Comparison of ENCODE assay signal across 27 cellular contexts in genomic region chr6:155265843-155266535, GRCh38. TPM values are rescaled to one million over a fixed set of nuclear protein-coding genes. Genes with fewer than 3 reads are reported as not detected.
A peak's percentile ranks its signal among the peaks of the same experiment; 100 is the strongest.
DNase-seq lines count a peak whose midpoint lies in the region; ATAC-seq, FAIRE-seq and TF ChIP-seq lines count a peak whose summit lies in the region.
"Had no signal": no experiment of that assay in that cellular context is flagged by ENCODE, and none has a peak within 500 bp of the region (broad histone marks: within the 10 kb centered on the region; RNA-seq: fewer than 3 reads in every experiment).

No MANE protein-coding gene starts in this region.

- no peaks in the 10 kb centered on the region; the same call in 2 of the 3 replicates for H3K79me2 ChIP-seq in K562 (ENCODE audit: control insufficient read depth, insufficient read depth, low read length)

- peaks cover 10% of the 10 kb centered on the region for H3K9me1 ChIP-seq in K562 (ENCODE audit: control insufficient read depth, insufficient read depth, low read length)

- TF ChIP-seq CTCF in BJ (IDR thresholded peaks at IDR 0.05; ENCODE audit: insufficient read depth, low read depth, low read length) = peak; percentile 21; the same call in 1 of the 2 replicates
- peak; percentile 20 for TF ChIP-seq CTCF in HFF-Myc (IDR thresholded peaks at IDR 0.05; ENCODE audit: low read depth, low read length, missing control alignments)
- 0 out of 6 replicates have a peak, but pooled peaks of 1 of the 3 experiments have one; percentile 7 for TF ChIP-seq CTCF in K562 (IDR thresholded peaks at IDR 0.05 in 2 of 3, conservative IDR thresholded peaks at IDR 0.05 in 1 of 3; ENCODE audit: insufficient read depth in 2 of 3, low read depth in 1 of 3, low read length in 3 of 3)
- TF ChIP-seq CTCF in glutamatergic neuron (IDR thresholded peaks at IDR 0.05; ENCODE audit: partially characterized antibody, unreplicated experiment) = no peak
- no peak for TF ChIP-seq CTCF in kidney (IDR thresholded peaks at IDR 0.05; ENCODE audit: borderline replicate concordance, extremely low read depth, insufficient read depth)
- TF ChIP-seq CTCF in A673 (conservative IDR thresholded peaks at IDR 0.05; ENCODE audit: low read depth, low read length) = no peak

- no peak overlapping the region for H3K9ac ChIP-seq in K562 (ENCODE audit: insufficient read depth in 1 of 2, low read depth in 2 of 2, low read length in 2 of 2)
- H3K9ac ChIP-seq in kidney (ENCODE audit: low read length in 2 of 2) = no peak overlapping the region

- H3K9me3 ChIP-seq in K562 (replicated peaks; ENCODE audit: control insufficient read depth, insufficient read depth, low read depth, low read length) (no peaks in the 10 kb centered on the region), kidney (ENCODE audit: control insufficient read depth in 1 of 2, low read length in 2 of 2) (no peaks in the 10 kb centered on the region), A673 (ENCODE audit: low read depth, low read length, poor library complexity, severe bottlenecking) (no peaks in the 10 kb centered on the region)
- H3K9me3 ChIP-seq: sigmoid colon had no signal

- H3K36me3 ChIP-seq in BJ (ENCODE audit: control insufficient read depth, insufficient read depth, low read length) (0 out of 2 replicates have a peak, but pooled peaks cover 3% of the 10 kb centered on the region), K562 (ENCODE audit: control insufficient read depth, insufficient read depth, low read length) (peaks cover 65% of the 10 kb centered on the region), kidney (ENCODE audit: control insufficient read depth in 1 of 2, insufficient read depth in 2 of 2, low read length in 2 of 2) (no peaks in the 10 kb centered on the region), A673 (ENCODE audit: insufficient read depth, low read length, poor library complexity, severe bottlenecking) (peaks cover 8% of the 10 kb centered on the region)
- H3K36me3 ChIP-seq: sigmoid colon had no signal

- BruUV-seq in K562 (replicated peaks; lab: Mats Ljungman, UMichigan) (no TSS peak), A673 (replicated peaks; lab: Mats Ljungman, UMichigan) (no TSS peak)

- FAIRE-seq in K562 (lab: Jason Lieb, UNC) (no peak), kidney (lab: Jason Lieb, UNC) (no peak)

- no peaks in the 10 kb centered on the region for H4K20me1 ChIP-seq in K562 (replicated peaks; ENCODE audit: control insufficient read depth, insufficient read depth, low read length)

- no peak for TF ChIP-seq POLR2A in K562 (conservative IDR thresholded peaks at IDR 0.05)

- H3K9me3 Mint-ChIP-seq in glutamatergic neuron (ENCODE audit: unreplicated experiment) = peaks cover 6% of the 10 kb centered on the region
- H3K9me3 Mint-ChIP-seq: activated CD4-positive, alpha-beta memory T cell treated with anti-CD3 and anti-CD28 coated beads, Interleukin-2, amount 10 ng/mL, durations not matched to agents 7 days and 5 days; CD4-positive, alpha-beta memory T cell; neural crest cell had no signal

- POLR2A ChIA-PET in BJ (lab: Charles Lee) (no interaction called here), K562 (lab: Yijun Ruan, JAX) (no interaction called here), A673 (lab: Charles Lee; ENCODE audit: low non-redundant PET) (no interaction called here)

- H3K27me3 ChIP-seq in BJ (ENCODE audit: control insufficient read depth, insufficient read depth, low read length) (no peaks in the 10 kb centered on the region), K562 (ENCODE audit: control insufficient read depth in 2 of 2, insufficient read depth in 2 of 2, low read length in 2 of 2) (no peaks in the 10 kb centered on the region), A673 (replicated peaks; ENCODE audit: insufficient read depth, low read depth, low read length, poor library complexity) (no peaks in the 10 kb centered on the region)
- H3K27me3 ChIP-seq: sigmoid colon had no signal

- ATAC-seq in K562 = no peak
- ATAC-seq: Right ventricle myocardium inferior; stimulated activated naive CD8-positive, alpha-beta T cell treated with anti-CD3 and anti-CD28 coated beads, Interleukin-15, Interleukin-2, amounts not matched to agents 100 U/mL and 50 U/mL, for 24 hours had no signal

- H3K27ac Mint-ChIP-seq in glutamatergic neuron (ENCODE audit: unreplicated experiment) = peak overlapping the region; percentile 56
- H3K27ac Mint-ChIP-seq: activated CD4-positive, alpha-beta memory T cell treated with anti-CD3 and anti-CD28 coated beads, Interleukin-2, amount 10 ng/mL, durations not matched to agents 7 days and 5 days had no signal

- H3K36me3 Mint-ChIP-seq in glutamatergic neuron (ENCODE audit: unreplicated experiment) = no peaks in the 10 kb centered on the region

- in situ Hi-C loops in K562 (cut with MboI) = no loop called here

- no peak for TF ChIP-seq EP300 in K562 (IDR thresholded peaks at IDR 0.05; ENCODE audit: low read length)

- peaks cover 2 to 3% of the 10 kb centered on the region in 2 experiments; a peak in 1 of 5 replicates for H3K4me1 ChIP-seq in K562 (replicated peaks in 1 of 2; ENCODE audit: control insufficient read depth in 2 of 2, insufficient read depth in 2 of 2, low read length in 2 of 2)
- no peaks in the 10 kb centered on the region for H3K4me1 ChIP-seq in kidney (ENCODE audit: control insufficient read depth in 1 of 2, insufficient read depth in 1 of 2, low read depth in 1 of 2, low read length in 2 of 2)
- H3K4me1 ChIP-seq in A673 (ENCODE audit: insufficient read depth, low read length, poor library complexity, severe bottlenecking) = peaks cover 7% of the 10 kb centered on the region

- CTCF ChIA-PET in BJ (lab: Yijun Ruan, JAX) = interaction anchor here (1.3 to 1.9 kb wide), 2 partner anchors 8 to 88 kb away, joined by 3 to 8 read pairs; no protein-coding TSS in a partner anchor
- CTCF ChIA-PET in K562 (lab: Yijun Ruan, JAX; ENCODE audit: low intra/inter-chr PET ratio) = interaction anchor here (0.9 kb wide), 1 partner anchor 61 kb away, joined by 4 read pairs; no protein-coding TSS in a partner anchor
- CTCF ChIA-PET in A673 (lab: Charles Lee) = no interaction called here

- H3K27ac ChIP-seq in K562 (ENCODE audit: extremely low read depth, low read depth, low read length) (no peak overlapping the region), kidney (ENCODE audit: low read depth in 2 of 2, low read length in 2 of 2) (no peak overlapping the region), A673 (ENCODE audit: low read depth, low read length, poor library complexity, severe bottlenecking) (no peak overlapping the region)
- H3K27ac ChIP-seq: coronary artery had no signal

- H2AFZ ChIP-seq in K562 (ENCODE audit: low read depth, low read length) = no peak overlapping the region

- H3K4me3 ChIP-seq in BJ (ENCODE audit: low read depth, low read length) (no peak overlapping the region), HFF-Myc (replicated peaks; ENCODE audit: low read depth, low read length) (no peak overlapping the region), K562 (no peak overlapping the region), kidney (ENCODE audit: low read length in 2 of 2) (no peak overlapping the region), A673 (ENCODE audit: low read depth, low read length, poor library complexity, severe bottlenecking) (no peak overlapping the region)
- H3K4me3 ChIP-seq: coronary artery, lung, sigmoid colon had no signal

- H3K4me3 Mint-ChIP-seq in glutamatergic neuron (ENCODE audit: unreplicated experiment) = peak overlapping the region; percentile 20
- H3K4me3 Mint-ChIP-seq: activated CD4-positive, alpha-beta memory T cell treated with anti-CD3 and anti-CD28 coated beads, Interleukin-2, amount 10 ng/mL, durations not matched to agents 7 days and 5 days; CD4-positive, alpha-beta memory T cell; neural crest cell had no signal

- H3K27me3 Mint-ChIP-seq in glutamatergic neuron (ENCODE audit: unreplicated experiment) = peaks cover 6% of the 10 kb centered on the region
- H3K27me3 Mint-ChIP-seq: activated CD4-positive, alpha-beta memory T cell treated with anti-CD3 and anti-CD28 coated beads, Interleukin-2, amount 10 ng/mL, durations not matched to agents 7 days and 5 days; CD4-positive, alpha-beta memory T cell had no signal

- peaks cover 62% of the 10 kb centered on the region for H3K4me1 Mint-ChIP-seq in glutamatergic neuron (ENCODE audit: low read depth, unreplicated experiment)

- TF ChIP-seq RAD21 in K562 (CRISPR knock-in tag; conservative IDR thresholded peaks at IDR 0.05 in 1 of 2, IDR thresholded peaks at IDR 0.05 in 1 of 2) = no peak

- DNase-seq in BJ (ENCODE audit: low read depth) = no peak
- no peak for DNase-seq in HFF-Myc (ENCODE audit: extremely low read depth, low read depth)
- no peak for DNase-seq in K562 (ENCODE audit: extremely low read depth in 1 of 4, low spot score in 3 of 4)
- DNase-seq in glutamatergic neuron = no peak
- no peak for DNase-seq in kidney
- no peak for DNase-seq in NCI-H187 (lab: John Stamatoyannopoulos, UW)
- no peak for DNase-seq in A673 (ENCODE audit: low spot score)
- no peak for DNase-seq in HK-2 (ENCODE audit: unreplicated experiment)
- DNase-seq: activated CD4-positive, alpha-beta memory T cell treated with anti-CD3 and anti-CD28 coated beads, Interleukin-2, amount 10 ng/mL, durations not matched to agents 7 days and 5 days; activated CD4-positive, CD25-positive, alpha-beta regulatory T cell treated with anti-CD3 and anti-CD28 coated beads, Interleukin-2, amount 50 U/mL, for 72 hours; activated effector memory CD4-positive, alpha-beta T cell treated with Interleukin-2 at 50 U/mL for 16 hours; CD4-positive, alpha-beta memory T cell; kidney glomerular epithelial cell; NCI-H1417; NCI-H2081 treated with DMSO at 0.1 percent for 48 hours; NCI-H446; NCI-H82; sigmoid colon; stimulated activated CD4-positive, alpha-beta T cell treated with anti-CD3 and anti-CD28 coated beads, Interleukin-15, amount 100 ng/mL, for 24 hours; stimulated activated naive CD8-positive, alpha-beta T cell treated with anti-CD3 and anti-CD28 coated beads, Interleukin-15, Interleukin-2, amounts not matched to agents 100 U/mL and 50 U/mL, for 24 hours had no signal

- intact Hi-C loops in K562 (cut with micrococcal nuclease) = no loop called here
- intact Hi-C loops in kidney (cut with DNase I) = no loop called here
- intact Hi-C loops in A673 (cut with micrococcal nuclease; ENCODE audit: unreplicated experiment) = no loop called here

- no peak overlapping the region for H3K4me2 ChIP-seq in K562 (ENCODE audit: insufficient read depth, low read length)

- WGBS in K562 (ENCODE audit: insufficient coverage, low coverage, missing lambda C conversion rate) = 97% methylated on average over 4 of the region's 4 CpGs

RNA-seq across cellular contexts. Expression of gene CLDN20, which starts 2.2 kb away (rescaled TPM):
- polyA plus RNA-seq in BJ (2011; rRNA removed) (not detected in 2 replicates), K562 (2011; rRNA removed) (not detected in 2 replicates), K562 (2014; fragmentation: Illumina TruSeq; extraction: Trizol) (not detected in 2 replicates), K562 (2014; fragmentation: Nextera tagmentation; extraction: Ambion mirVana) (not detected), K562 (2014; rRNA removed) (not detected in 2 replicates), kidney (ENCODE audit: insufficient read depth, low read depth, low replicate concordance) (0.77 TPM)
- polyA minus RNA-seq in BJ (2011; rRNA and poly(A)+ RNA removed) = not detected in 2 replicates
- total RNA-seq in K562 (2011; cell fraction: chromatin; rRNA removed; ENCODE audit: low replicate concordance) = not detected in 2 replicates
- total RNA-seq in K562 (2011; cell fraction: nucleolus; rRNA removed) = not detected in 2 replicates
- total RNA-seq in K562 (2011; cell fraction: nucleoplasm; rRNA removed) = not detected in 2 replicates
- total RNA-seq in K562 (2014; rRNA removed) (not detected in 2 replicates), K562 (2014; rRNA removed; fragmentation: Illumina TruSeq; extraction: Trizol) (not detected in 2 replicates), K562 (2015; rRNA removed; fragmentation: Illumina TruSeq; extraction: Trizol) (not detected in 2 replicates), K562 (2021) (not detected in 2 replicates), glutamatergic neuron (ENCODE audit: unreplicated experiment) (not detected), kidney (not detected), A673 (2021) (not detected in 2 replicates)
- polyA plus RNA-seq in K562 (2011; cell fraction: cytosol; rRNA removed) = not detected in 2 replicates
- polyA plus RNA-seq in K562 (2011; cell fraction: nucleus; rRNA removed) = not detected in 2 replicates
- 0.18 and 0.26 TPM in 2 replicates for polyA plus RNA-seq in K562 (2012)
- not detected in 2 replicates for polyA minus RNA-seq in K562 (2011; rRNA and poly(A)+ RNA removed)
- not detected in 2 replicates for polyA minus RNA-seq in K562 (2011; cell fraction: cytosol; rRNA and poly(A)+ RNA removed)
- not detected in 2 replicates for polyA minus RNA-seq in K562 (2011; cell fraction: nucleus; rRNA and poly(A)+ RNA removed)
- total RNA-seq: activated CD4-positive, alpha-beta memory T cell treated with anti-CD3 and anti-CD28 coated beads, Interleukin-2, amount 10 ng/mL, durations not matched to agents 7 days and 5 days; CD4-positive, alpha-beta memory T cell; lung; M059J; neural crest cell; posterior vena cava; sigmoid colon had no signal
- polyA plus RNA-seq: CD4-positive, alpha-beta memory T cell; lung; sigmoid colon; thymus had no signal

RNA-seq across cellular contexts. Expression of gene TFB1M, which starts 48.3 kb away (rescaled TPM):
- polyA plus RNA-seq in BJ (2011; rRNA removed) (12.9 and 17.4 TPM in 2 replicates), K562 (2011; rRNA removed) (32.8 and 40.4 TPM in 2 replicates), K562 (2014; fragmentation: Illumina TruSeq; extraction: Trizol) (34.6 and 39.7 TPM in 2 replicates), K562 (2014; fragmentation: Nextera tagmentation; extraction: Ambion mirVana) (100 to 1,000 TPM; 129 to 145 TPM), K562 (2014; rRNA removed) (36.6 and 37.6 TPM in 2 replicates), kidney (ENCODE audit: insufficient read depth, low read depth, low replicate concordance) (16.3 TPM)
- polyA minus RNA-seq in BJ (2011; rRNA and poly(A)+ RNA removed) = 12.0 and 14.2 TPM in 2 replicates
- 78.0 and 128 TPM in 2 replicates for total RNA-seq in K562 (2011; cell fraction: chromatin; rRNA removed; ENCODE audit: low replicate concordance)
- total RNA-seq in K562 (2011; cell fraction: nucleolus; rRNA removed) = 43.4 and 57.8 TPM in 2 replicates
- 59.3 and 74.2 TPM in 2 replicates for total RNA-seq in K562 (2011; cell fraction: nucleoplasm; rRNA removed)
- total RNA-seq in K562 (2014; rRNA removed) (34.5 and 34.6 TPM in 2 replicates), K562 (2014; rRNA removed; fragmentation: Illumina TruSeq; extraction: Trizol) (48.8 and 52.4 TPM in 2 replicates), K562 (2015; rRNA removed; fragmentation: Illumina TruSeq; extraction: Trizol) (36.8 and 42.8 TPM in 2 replicates), K562 (2021) (35.6 and 50.7 TPM in 2 replicates), glutamatergic neuron (ENCODE audit: unreplicated experiment) (36.8 TPM), kidney (28.1 TPM), A673 (2021) (40.3 and 47.6 TPM in 2 replicates)
- polyA plus RNA-seq in K562 (2011; cell fraction: cytosol; rRNA removed) = 18.9 and 23.9 TPM in 2 replicates
- 50.5 and 51.9 TPM in 2 replicates for polyA plus RNA-seq in K562 (2011; cell fraction: nucleus; rRNA removed)
- 19.3 and 23.7 TPM in 2 replicates for polyA plus RNA-seq in K562 (2012)
- 55.1 and 57.5 TPM in 2 replicates for polyA minus RNA-seq in K562 (2011; rRNA and poly(A)+ RNA removed)
- 17.5 and 20.9 TPM in 2 replicates for polyA minus RNA-seq in K562 (2011; cell fraction: cytosol; rRNA and poly(A)+ RNA removed)
- 80.4 and 104 TPM in 2 replicates for polyA minus RNA-seq in K562 (2011; cell fraction: nucleus; rRNA and poly(A)+ RNA removed)

Comparison
In these comparisons a context has a peak if more than half of its experiments do, and no peak if none do; other contexts are left out.
1. CTCF ChIP-seq: peak in BJ (single experiment) and HFF-Myc (single experiment); none in glutamatergic neuron (single experiment), kidney (single experiment) and A673 (single experiment).